ENCODE assay signal across 15 cellular contexts in genomic region chr22:27987557-27987956, GRCh38.
A peak's percentile ranks its signal among the peaks of the same experiment; 100 is the strongest.
DNase-seq lines count a peak whose midpoint lies in the region; ATAC-seq, FAIRE-seq and TF ChIP-seq lines count a peak whose summit lies in the region.
"Had no signal": no experiment of that assay in that cellular context is flagged by ENCODE, and none has a peak within 500 bp of the region (broad histone marks: within the 10 kb centered on the region; RNA-seq: fewer than 3 reads in every experiment).

No MANE protein-coding gene starts in this region.

- FAIRE-seq in small intestine (lab: Jason Lieb, UNC) = no peak
- FAIRE-seq: colon, GM19239 had no signal

- in situ Hi-C loops in ACHN (cut with HindIII; ENCODE audit: low pct_ligation_motif_present, low pct_unique_long_range_greater_than_20kb, low sequenced_read_pairs) = no loop called here

- H3K27ac ChIP-seq in GM23338 (ENCODE audit: low read depth) = 0 out of 2 replicates have a peak overlapping the region, but pooled peaks have one; percentile 55
- H3K27ac ChIP-seq in small intestine (ENCODE audit: low read depth in 1 of 2, low read length in 1 of 2) = no peak overlapping the region

- H3K27me3 ChIP-seq in GM23338 (ENCODE audit: insufficient read depth) = no peaks in the 10 kb centered on the region
- H3K27me3 ChIP-seq in small intestine (ENCODE audit: control insufficient read depth in 2 of 2, insufficient read depth in 2 of 2, low read length in 2 of 2) = no peaks in the 10 kb centered on the region

- peaks cover 6% of the 10 kb centered on the region for H3K27me3 Mint-ChIP-seq in GM23338 (ENCODE audit: insufficient read depth, low read depth, poor library complexity)
- no peaks in the 10 kb centered on the region for H3K27me3 Mint-ChIP-seq in stimulated activated naive CD8-positive, alpha-beta T cell treated with anti-CD3 and anti-CD28 coated beads, Interleukin-15, amount 100 ng/mL, for 72 hours
- H3K27me3 Mint-ChIP-seq: CD4-positive, CD25-positive, alpha-beta regulatory T cell had no signal

- WGBS in small intestine, 3 donors = 70 to 86% (median 74%) methylated on average over 6 of the region's 6 CpGs

- H3K4me1 Mint-ChIP-seq in GM23338 = peaks cover 19% of the 10 kb centered on the region
- no peaks in the 10 kb centered on the region for H3K4me1 Mint-ChIP-seq in stimulated activated naive CD8-positive, alpha-beta T cell treated with anti-CD3 and anti-CD28 coated beads, Interleukin-15, amount 100 ng/mL, for 72 hours

- H3K79me2 ChIP-seq in GM23338 (replicated peaks; ENCODE audit: insufficient read depth) = no peaks in the 10 kb centered on the region

- H3K4me2 ChIP-seq in GM23338 = no peak overlapping the region

- H3K9me2 ChIP-seq in GM23338 (ENCODE audit: insufficient read depth) = no peaks in the 10 kb centered on the region

- H3K4me1 ChIP-seq in GM23338 (ENCODE audit: insufficient read depth) (peaks cover 10% of the 10 kb centered on the region; the same call in 1 of the 2 replicates), small intestine (ENCODE audit: control insufficient read depth in 2 of 2, insufficient read depth in 1 of 2, low read depth in 1 of 2, low read length in 1 of 2) (no peaks in the 10 kb centered on the region)

- no peaks in the 10 kb centered on the region for H3K9me3 Mint-ChIP-seq in GM23338
- no peaks in the 10 kb centered on the region for H3K9me3 Mint-ChIP-seq in stimulated activated naive CD8-positive, alpha-beta T cell treated with anti-CD3 and anti-CD28 coated beads, Interleukin-15, amount 100 ng/mL, for 72 hours
- H3K9me3 Mint-ChIP-seq: activated T-helper 1 cell treated with anti-CD3 and anti-CD28 coated beads, Interleukin-12 subunit alpha, Interleukin-12 subunit beta, Interleukin-2, Interleukin-4 antibody, amounts not matched to agents 30 ng/mL and 10 ng/mL and 1 ng/mL, durations not matched to agents 14 hours and 24 hours and 36 hours; CD4-positive, CD25-positive, alpha-beta regulatory T cell had no signal

- no peak for TF ChIP-seq CTCF in GM23338 (conservative IDR thresholded peaks at IDR 0.05; ENCODE audit: low read depth in 2 of 2)

- H3K4me3 ChIP-seq in GM23338 = no peak overlapping the region
- H3K4me3 ChIP-seq in small intestine (ENCODE audit: low read depth in 1 of 2, low read length in 2 of 2) = no peak overlapping the region
- H3K4me3 ChIP-seq: mucosa of descending colon had no signal

- ATAC-seq in GM23338 (no peak), GM21390 (IDR thresholded peaks at IDR 0.05; ENCODE audit: unreplicated experiment) (no peak), GM21526 (IDR thresholded peaks at IDR 0.05; ENCODE audit: low FRiP score, unreplicated experiment) (no peak)
- no peak for ATAC-seq in stimulated activated naive CD8-positive, alpha-beta T cell treated with anti-CD3 and anti-CD28 coated beads, Interleukin-15, amount 100 ng/mL, for 72 hours
- ATAC-seq: mucosa of descending colon had no signal

- no peak overlapping the region for H2AFZ ChIP-seq in GM23338

- H4K20me1 ChIP-seq in GM23338 (replicated peaks; ENCODE audit: insufficient read depth) = no peaks in the 10 kb centered on the region; the same call in 1 of the 2 replicates

- H3K4me3 Mint-ChIP-seq in GM23338 = no peak overlapping the region
- no peak overlapping the region for H3K4me3 Mint-ChIP-seq in stimulated activated naive CD8-positive, alpha-beta T cell treated with anti-CD3 and anti-CD28 coated beads, Interleukin-15, amount 100 ng/mL, for 72 hours
- H3K4me3 Mint-ChIP-seq: activated T-helper 1 cell treated with anti-CD3 and anti-CD28 coated beads, Interleukin-12 subunit alpha, Interleukin-12 subunit beta, Interleukin-2, Interleukin-4 antibody, amounts not matched to agents 30 ng/mL and 10 ng/mL and 1 ng/mL, durations not matched to agents 14 hours and 24 hours and 36 hours; CD4-positive, CD25-positive, alpha-beta regulatory T cell had no signal

- no peaks in the 10 kb centered on the region for H3K9me3 ChIP-seq in small intestine (ENCODE audit: control insufficient read depth, low read depth)
- H3K9me3 ChIP-seq: mucosa of descending colon had no signal

- H3K36me3 Mint-ChIP-seq in GM23338 (ENCODE audit: low read depth) = peaks cover 6% of the 10 kb centered on the region; the same call in 2 of the 3 replicates

- peak; percentile 60 for DNase-seq in ACHN
- DNase-seq in GM23338 (ENCODE audit: low spot score) = no peak
- peak; percentile 64 for DNase-seq in T1000 (lab: John Stamatoyannopoulos, UW)
- DNase-seq in hepatic stellate cell (ENCODE audit: low spot score) = peak; percentile 40
- DNase-seq in stimulated activated naive CD8-positive, alpha-beta T cell treated with anti-CD3 and anti-CD28 coated beads, Interleukin-15, amount 100 ng/mL, for 72 hours = no peak
- no peak for DNase-seq in small intestine
- DNase-seq: CD4-positive, CD25-positive, alpha-beta regulatory T cell; mucosa of descending colon; stimulated activated CD4-positive, alpha-beta T cell treated with anti-CD3 and anti-CD28 coated beads, Interleukin-12 subunit alpha, Interleukin-12 subunit beta, amount 100 ng/mL, for 4 hours; T-helper 9 cell had no signal

- 0 out of 2 replicates have a peak, but pooled peaks cover 8% of the 10 kb centered on the region for H3F3A ChIP-seq in GM23338 (replicated peaks; ENCODE audit: low read depth)

- no peak overlapping the region for H3K27ac Mint-ChIP-seq in GM23338
- H3K27ac Mint-ChIP-seq in stimulated activated naive CD8-positive, alpha-beta T cell treated with anti-CD3 and anti-CD28 coated beads, Interleukin-15, amount 100 ng/mL, for 72 hours = no peak overlapping the region
- H3K27ac Mint-ChIP-seq: activated T-helper 1 cell treated with anti-CD3 and anti-CD28 coated beads, Interleukin-12 subunit alpha, Interleukin-12 subunit beta, Interleukin-2, Interleukin-4 antibody, amounts not matched to agents 30 ng/mL and 10 ng/mL and 1 ng/mL, durations not matched to agents 14 hours and 24 hours and 36 hours; CD4-positive, CD25-positive, alpha-beta regulatory T cell had no signal

- no peaks in the 10 kb centered on the region; the same call in 1 of the 2 replicates for H3K36me3 ChIP-seq in GM23338 (ENCODE audit: insufficient read depth)
- H3K36me3 ChIP-seq in small intestine (ENCODE audit: control insufficient read depth in 2 of 2, insufficient read depth in 2 of 2, low read length in 2 of 2) = peaks cover 2 to 5% of the 10 kb centered on the region in 2 donors

TF ChIP-seq in GM23338, 12 proteins besides CTCF, POLR2A, EP300 and RAD21 (continues in another document):
- no peak for TF ChIP-seq EZH2 (IDR thresholded peaks at IDR 0.05; ENCODE audit: low read depth, unreplicated experiment)
- no peak for TF ChIP-seq JUNB (IDR thresholded peaks at IDR 0.05; ENCODE audit: unreplicated experiment)
- TF ChIP-seq ZNF331 (CRISPR knock-in tag; IDR thresholded peaks at IDR 0.05; ENCODE audit: low read depth) = no peak
- no peak for TF ChIP-seq ZNF462 (CRISPR knock-in tag; IDR thresholded peaks at IDR 0.05)

Comparison
In these comparisons a context has a peak if more than half of its experiments do, and no peak if none do; other contexts are left out.
1. DNase-seq: peak in ACHN (single experiment), T1000 (single experiment) and hepatic stellate cell (single experiment); none in GM23338 (single experiment), stimulated activated naive CD8-positive, alpha-beta T cell treated with anti-CD3 and anti-CD28 coated beads, Interleukin-15, amount 100 ng/mL, for 72 hours (0 of 2) and small intestine (single experiment).